ENCODE assay signal across 2 cellular contexts in genomic region chr3:52779411-52780297, GRCh38.
TF ChIP-seq lines count a peak whose summit lies in the region.

No MANE protein-coding gene starts in this region.

TF ChIP-seq in liver, 16 proteins besides CTCF, POLR2A, EP300 and RAD21:
- TF ChIP-seq JUND (IDR thresholded peaks at IDR 0.05), result no peak
- TF ChIP-seq RXRA (IDR thresholded peaks at IDR 0.05), result peak in 1 of 2 donors; percentile 30

TF ChIP-seq in HepG2, 621 proteins besides CTCF, POLR2A, EP300 and RAD21:
- no peak for TF ChIP-seq MNT (IDR thresholded peaks at IDR 0.05)
- TF ChIP-seq SSRP1 (CRISPR knock-in tag; IDR thresholded peaks at IDR 0.05), result no peak
- no peak for TF ChIP-seq TFAP4 (IDR thresholded peaks at IDR 0.05; ENCODE audit: borderline replicate concordance, low read depth)
